Comparison of ENCODE assay signal across 13 cellular contexts in genomic region chr10:8047452-8048280, GRCh38. TPM values are rescaled to one million over a fixed set of nuclear protein-coding genes. Genes with fewer than 3 reads are reported as not detected.
DNase-seq lines count a peak whose midpoint lies in the region; ATAC-seq and TF ChIP-seq lines count a peak whose summit lies in the region.
"Had no signal": no experiment of that assay in that cellular context is flagged by ENCODE, and none has a peak within 500 bp of the region (broad histone marks: within the 10 kb centered on the region; RNA-seq: fewer than 3 reads in every experiment).

No MANE protein-coding gene starts in this region.

- TF ChIP-seq CTCF in natural killer cell (IDR thresholded peaks at IDR 0.05) (no peak), mesothelial cell of epicardium (IDR thresholded peaks at IDR 0.05; ENCODE audit: unreplicated experiment) (no peak), psoas muscle (IDR thresholded peaks at IDR 0.05) (no peak)

- H3K27me3 Mint-ChIP-seq in natural killer cell treated with Interleukin-12 subunit alpha and Interleukin-12 subunit beta and Interleukin-15 and Interleukin-18, amount 100 ng/mL, for 72 hours = peaks cover 56 to 67% of the 10 kb centered on the region in 2 donors
- peaks cover 62 to 82% of the 10 kb centered on the region in 2 donors for H3K27me3 Mint-ChIP-seq in natural killer cell (ENCODE audit: low read depth in 2 of 2)
- peaks cover 72% of the 10 kb centered on the region for H3K27me3 Mint-ChIP-seq in activated naive CD8-positive, alpha-beta T cell treated with anti-CD3 and anti-CD28 coated beads, Interleukin-2, amount 50 U/mL, for 24 hours
- peaks cover 72% of the 10 kb centered on the region for H3K27me3 Mint-ChIP-seq in mesothelial cell of epicardium (ENCODE audit: low read depth)

- H3K27me3 ChIP-seq in psoas muscle (ENCODE audit: insufficient read depth in 3 of 3, low read length in 2 of 3) = peaks cover 0 to 99% (median 71%) of the 10 kb centered on the region in 3 donors

- intact Hi-C loops in natural killer cell (cut with micrococcal nuclease) = no loop called here
- intact Hi-C loops in psoas muscle (cut with DNase I) = no loop called here

- no peak for ATAC-seq in natural killer cell treated with Interleukin-12 subunit alpha and Interleukin-12 subunit beta and Interleukin-15 and Interleukin-18, amount 100 ng/mL, for 72 hours
- ATAC-seq in natural killer cell (no peak), psoas muscle (no peak)
- peak; percentile 8 for ATAC-seq in activated naive CD8-positive, alpha-beta T cell treated with anti-CD3 and anti-CD28 coated beads, Interleukin-2, amount 50 U/mL, for 24 hours

- no peaks in the 10 kb centered on the region for H3K36me3 ChIP-seq in psoas muscle (ENCODE audit: insufficient read depth in 1 of 2, low read depth in 1 of 2)
- H3K36me3 ChIP-seq: WERI-Rb-1 had no signal

- WGBS in psoas muscle, 3 donors = 4 to 5% (median 5%) methylated on average over 30 of the region's 30 CpGs

- DNase-seq in natural killer cell treated with Interleukin-12 subunit alpha and Interleukin-12 subunit beta and Interleukin-15 and Interleukin-18, amount 100 ng/mL, for 72 hours (ENCODE audit: low spot score) = no peak
- DNase-seq in natural killer cell (no peak), mesothelial cell of epicardium (ENCODE audit: low spot score in 2 of 2, unreplicated experiment in 2 of 2) (peak in 1 of 2 experiments; percentile 47), psoas muscle (no peak), NCI-H774 (lab: John Stamatoyannopoulos, UW) (no peak), DMS53 treated with DMSO at 0.1 percent for 48 hours (lab: John Stamatoyannopoulos, UW; ENCODE audit: unreplicated experiment) (no peak)
- no peak for DNase-seq in activated naive CD8-positive, alpha-beta T cell treated with anti-CD3 and anti-CD28 coated beads, Interleukin-2, amount 50 U/mL, for 24 hours
- DNase-seq in activated CD8-positive, alpha-beta memory T cell treated with anti-CD3 and anti-CD28 coated beads for 24 hours = no peak
- DNase-seq: erythroblast, GM23248, WERI-Rb-1 had no signal

- H3K4me1 ChIP-seq in psoas muscle = peaks cover 34% of the 10 kb centered on the region

- H3K36me3 Mint-ChIP-seq in natural killer cell treated with Interleukin-12 subunit alpha and Interleukin-12 subunit beta and Interleukin-15 and Interleukin-18, amount 100 ng/mL, for 72 hours = peaks cover 4% of the 10 kb centered on the region
- H3K36me3 Mint-ChIP-seq in natural killer cell (no peaks in the 10 kb centered on the region), mesothelial cell of epicardium (no peaks in the 10 kb centered on the region)
- H3K36me3 Mint-ChIP-seq in activated naive CD8-positive, alpha-beta T cell treated with anti-CD3 and anti-CD28 coated beads, Interleukin-2, amount 50 U/mL, for 24 hours (ENCODE audit: low read depth) = peaks cover 5% of the 10 kb centered on the region

- no peak overlapping the region for H3K27ac Mint-ChIP-seq in natural killer cell treated with Interleukin-12 subunit alpha and Interleukin-12 subunit beta and Interleukin-15 and Interleukin-18, amount 100 ng/mL, for 72 hours
- peak overlapping the region in 1 of 2 donors; percentile 78 for H3K27ac Mint-ChIP-seq in natural killer cell
- H3K27ac Mint-ChIP-seq in activated naive CD8-positive, alpha-beta T cell treated with anti-CD3 and anti-CD28 coated beads, Interleukin-2, amount 50 U/mL, for 24 hours = no peak overlapping the region
- no peak overlapping the region for H3K27ac Mint-ChIP-seq in mesothelial cell of epicardium

- H3K27ac ChIP-seq in psoas muscle = no peak overlapping the region
- H3K27ac ChIP-seq: GM23248, WERI-Rb-1 had no signal

- no peak overlapping the region for H3K4me3 ChIP-seq in psoas muscle
- H3K4me3 ChIP-seq: GM23248, lung had no signal

- no peaks in the 10 kb centered on the region for H3K9me3 ChIP-seq in psoas muscle

- H3K9me3 Mint-ChIP-seq in natural killer cell treated with Interleukin-12 subunit alpha and Interleukin-12 subunit beta and Interleukin-15 and Interleukin-18, amount 100 ng/mL, for 72 hours = no peaks in the 10 kb centered on the region
- H3K9me3 Mint-ChIP-seq in natural killer cell (no peaks in the 10 kb centered on the region), mesothelial cell of epicardium (no peaks in the 10 kb centered on the region)
- no peaks in the 10 kb centered on the region for H3K9me3 Mint-ChIP-seq in activated naive CD8-positive, alpha-beta T cell treated with anti-CD3 and anti-CD28 coated beads, Interleukin-2, amount 50 U/mL, for 24 hours

- peaks cover 46 to 67% of the 10 kb centered on the region in 2 donors for H3K4me1 Mint-ChIP-seq in natural killer cell treated with Interleukin-12 subunit alpha and Interleukin-12 subunit beta and Interleukin-15 and Interleukin-18, amount 100 ng/mL, for 72 hours (ENCODE audit: low read depth in 2 of 2)
- peaks cover 54 to 85% of the 10 kb centered on the region in 2 donors for H3K4me1 Mint-ChIP-seq in natural killer cell
- H3K4me1 Mint-ChIP-seq in activated naive CD8-positive, alpha-beta T cell treated with anti-CD3 and anti-CD28 coated beads, Interleukin-2, amount 50 U/mL, for 24 hours = peaks cover 69% of the 10 kb centered on the region
- H3K4me1 Mint-ChIP-seq in mesothelial cell of epicardium = peaks cover 66% of the 10 kb centered on the region

- H3K4me3 Mint-ChIP-seq in natural killer cell treated with Interleukin-12 subunit alpha and Interleukin-12 subunit beta and Interleukin-15 and Interleukin-18, amount 100 ng/mL, for 72 hours = peak overlapping the region; percentile 7
- H3K4me3 Mint-ChIP-seq in natural killer cell = no peak overlapping the region
- H3K4me3 Mint-ChIP-seq in activated naive CD8-positive, alpha-beta T cell treated with anti-CD3 and anti-CD28 coated beads, Interleukin-2, amount 50 U/mL, for 24 hours = peak overlapping the region; percentile 36
- peak overlapping the region; percentile 72 for H3K4me3 Mint-ChIP-seq in mesothelial cell of epicardium

RNA-seq across cellular contexts. Expression of gene GATA3, which starts 6.8 kb away (rescaled TPM):
- 10 to 100 TPM in 1 of 2 donors, 1 to 10 TPM in 1; 7.6 to 10.9 TPM for total RNA-seq in natural killer cell treated with Interleukin-12 subunit alpha and Interleukin-12 subunit beta and Interleukin-15 and Interleukin-18, amount 100 ng/mL, for 72 hours
- 10 to 100 TPM; 50.3 to 92.2 (median 68.8) TPM for total RNA-seq in natural killer cell
- 59.6 to 67.4 TPM (median 63.6 TPM) in 3 replicates for total RNA-seq in mesothelial cell of epicardium
- total RNA-seq in psoas muscle = 1 to 10 TPM in 2 of 4 donors, under 1 TPM in 2; 0.64 to 1.8 (median 0.89) TPM
- 1 to 10 TPM in 1 of 3 donors, under 1 TPM in 2; 0.64 to 1.2 (median 0.74) TPM for polyA plus RNA-seq in psoas muscle
- total RNA-seq: GM23248, SK-MEL-5 had no signal
- polyA plus RNA-seq: GM23248 had no signal
